In the genomic region with DNA sequence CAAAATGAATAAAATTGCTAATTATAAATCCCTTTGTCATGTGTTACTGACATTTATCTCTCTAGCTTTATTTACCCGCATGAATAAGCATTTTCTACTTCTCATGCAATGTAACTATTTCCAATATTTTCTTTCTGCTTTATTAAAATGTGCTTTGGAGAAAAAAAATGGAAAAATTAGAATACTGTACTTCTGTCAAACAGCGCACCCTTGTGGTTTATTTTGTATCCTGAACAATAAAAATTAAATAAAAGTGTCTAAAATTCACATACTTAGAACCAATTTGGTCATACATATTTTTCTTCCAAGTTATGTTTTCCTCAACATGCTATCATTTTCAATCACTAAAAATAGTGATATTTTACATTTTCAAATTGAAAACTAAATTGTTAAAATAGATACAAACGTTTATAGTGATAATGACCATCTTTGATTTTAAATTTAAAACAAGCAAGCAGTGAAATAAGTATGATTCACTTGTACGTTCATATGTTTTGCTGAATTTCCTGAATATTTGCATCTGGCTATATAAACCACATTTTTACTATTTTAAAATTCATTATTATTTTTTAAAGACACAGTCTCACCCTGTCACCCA, we compare ENCODE assay signal across 10 cellular contexts.
DNase-seq lines count a peak whose midpoint lies in the region; ATAC-seq and TF ChIP-seq lines count a peak whose summit lies in the region.
"Had no signal": no experiment of that assay in that cellular context is flagged by ENCODE, and none has a peak within 500 bp of the region (broad histone marks: within the 10 kb centered on the region; RNA-seq: fewer than 3 reads in every experiment).

No MANE protein-coding gene starts in this region.

- H2AFZ ChIP-seq in DND-41 (ENCODE audit: low read depth, low read length), result no peak overlapping the region

- no peaks in the 10 kb centered on the region for H3K79me2 ChIP-seq in DND-41 (ENCODE audit: insufficient read depth, low read length)

- DNase-seq in DND-41 (no peak), LHCN-M2 (ENCODE audit: low read depth) (peak; percentile 41), breast epithelium (ENCODE audit: low spot score in 2 of 2) (no peak), DMS79 treated with DMSO at 0.1 percent for 48 hours (lab: John Stamatoyannopoulos, UW) (no peak)
- DNase-seq in effector memory CD4-positive, alpha-beta T cell, result no peak
- DNase-seq: activated gamma-delta T cell treated with Interleukin-2 at 50 U/mL for 16 hours had no signal

- H3K4me3 ChIP-seq in DND-41 (ENCODE audit: low read depth in 1 of 2, low read length in 2 of 2) (no peak overlapping the region), breast epithelium (no peak overlapping the region)
- no peak overlapping the region for H3K4me3 ChIP-seq in effector memory CD4-positive, alpha-beta T cell (ENCODE audit: insufficient read depth, low read depth, low read length, poor library complexity, severe bottlenecking)
- H3K4me3 ChIP-seq: skin epidermis had no signal

- intact Hi-C loops in breast epithelium (cut with DNase I; ENCODE audit: low total_unique reads), result no loop called here

- H3K27ac ChIP-seq in DND-41 (ENCODE audit: low read length), result no peak overlapping the region
- H3K27ac ChIP-seq in breast epithelium, result no peak overlapping the region
- H3K27ac ChIP-seq in effector memory CD4-positive, alpha-beta T cell (ENCODE audit: insufficient read depth, low read length, poor library complexity, severe bottlenecking), result no peak overlapping the region
- H3K27ac ChIP-seq: skin epidermis had no signal

- no peaks in the 10 kb centered on the region for H4K20me1 ChIP-seq in DND-41 (ENCODE audit: insufficient read depth, low read length)

- no peak overlapping the region for H3K4me3 Mint-ChIP-seq in nephron

- no peaks in the 10 kb centered on the region for H3K27me3 Mint-ChIP-seq in nephron (ENCODE audit: low read depth)

- no peaks in the 10 kb centered on the region for H3K9me3 Mint-ChIP-seq in nephron

- peaks cover 25% of the 10 kb centered on the region for H3K4me1 Mint-ChIP-seq in nephron

- ATAC-seq in DND-41 (ENCODE audit: insufficient read depth, low read depth), result no peak
- ATAC-seq in HG02798 (IDR thresholded peaks at IDR 0.05; ENCODE audit: poor library complexity, unreplicated experiment), result no peak
- ATAC-seq in GM21529 (IDR thresholded peaks at IDR 0.05; ENCODE audit: unreplicated experiment), result no peak

- H3K36me3 Mint-ChIP-seq in nephron (ENCODE audit: low read depth), result no peaks in the 10 kb centered on the region

- peak overlapping the region in 1 of 3 experiments; percentile 72 for H3K27ac Mint-ChIP-seq in nephron

- no peak overlapping the region for H3K4me2 ChIP-seq in DND-41 (ENCODE audit: insufficient read depth, low read length)

- H3K36me3 ChIP-seq in DND-41 (ENCODE audit: insufficient read depth, low read length), result no peaks in the 10 kb centered on the region
- H3K36me3 ChIP-seq in breast epithelium, result no peaks in the 10 kb centered on the region
- H3K36me3 ChIP-seq in effector memory CD4-positive, alpha-beta T cell (ENCODE audit: control insufficient read depth, insufficient read depth, low read length), result no peaks in the 10 kb centered on the region

- H3K4me1 ChIP-seq in DND-41 (ENCODE audit: insufficient read depth, low read length) (no peaks in the 10 kb centered on the region), breast epithelium (no peaks in the 10 kb centered on the region)
- H3K4me1 ChIP-seq in effector memory CD4-positive, alpha-beta T cell (ENCODE audit: control insufficient read depth, insufficient read depth, low read length, poor library complexity, severe bottlenecking), result no peaks in the 10 kb centered on the region

- H3K9me3 ChIP-seq in DND-41 (ENCODE audit: insufficient read depth, low read length, severe bottlenecking) (no peaks in the 10 kb centered on the region), breast epithelium (no peaks in the 10 kb centered on the region)
- H3K9me3 ChIP-seq in effector memory CD4-positive, alpha-beta T cell (ENCODE audit: control insufficient read depth, low read length), result no peaks in the 10 kb centered on the region

- TF ChIP-seq CTCF in DND-41 (IDR thresholded peaks at IDR 0.05; ENCODE audit: borderline replicate concordance, extremely low read depth, low read length, poor library complexity, severe bottlenecking), result peak; percentile 69
- TF ChIP-seq CTCF in breast epithelium (IDR thresholded peaks at IDR 0.05), result peak; percentile 26 to 53 (median 34)
- TF ChIP-seq CTCF in nephron (IDR thresholded peaks at IDR 0.05; ENCODE audit: unreplicated experiment in 3 of 3), result peak; percentile 49 to 84 (median 72)

- no peak overlapping the region for H3K9ac ChIP-seq in DND-41 (ENCODE audit: low read depth, low read length)

- no peaks in the 10 kb centered on the region for H3K27me3 ChIP-seq in DND-41 (ENCODE audit: insufficient read depth, low read length, poor library complexity)
- no peaks in the 10 kb centered on the region for H3K27me3 ChIP-seq in breast epithelium
- no peaks in the 10 kb centered on the region for H3K27me3 ChIP-seq in effector memory CD4-positive, alpha-beta T cell (replicated peaks; ENCODE audit: control insufficient read depth, insufficient read depth, low read length, poor library complexity, severe bottlenecking)

- TF ChIP-seq POLR2A in breast epithelium (IDR thresholded peaks at IDR 0.05), result no peak
